8 cellular contexts compared by ENCODE assay signal in the genomic region with DNA sequence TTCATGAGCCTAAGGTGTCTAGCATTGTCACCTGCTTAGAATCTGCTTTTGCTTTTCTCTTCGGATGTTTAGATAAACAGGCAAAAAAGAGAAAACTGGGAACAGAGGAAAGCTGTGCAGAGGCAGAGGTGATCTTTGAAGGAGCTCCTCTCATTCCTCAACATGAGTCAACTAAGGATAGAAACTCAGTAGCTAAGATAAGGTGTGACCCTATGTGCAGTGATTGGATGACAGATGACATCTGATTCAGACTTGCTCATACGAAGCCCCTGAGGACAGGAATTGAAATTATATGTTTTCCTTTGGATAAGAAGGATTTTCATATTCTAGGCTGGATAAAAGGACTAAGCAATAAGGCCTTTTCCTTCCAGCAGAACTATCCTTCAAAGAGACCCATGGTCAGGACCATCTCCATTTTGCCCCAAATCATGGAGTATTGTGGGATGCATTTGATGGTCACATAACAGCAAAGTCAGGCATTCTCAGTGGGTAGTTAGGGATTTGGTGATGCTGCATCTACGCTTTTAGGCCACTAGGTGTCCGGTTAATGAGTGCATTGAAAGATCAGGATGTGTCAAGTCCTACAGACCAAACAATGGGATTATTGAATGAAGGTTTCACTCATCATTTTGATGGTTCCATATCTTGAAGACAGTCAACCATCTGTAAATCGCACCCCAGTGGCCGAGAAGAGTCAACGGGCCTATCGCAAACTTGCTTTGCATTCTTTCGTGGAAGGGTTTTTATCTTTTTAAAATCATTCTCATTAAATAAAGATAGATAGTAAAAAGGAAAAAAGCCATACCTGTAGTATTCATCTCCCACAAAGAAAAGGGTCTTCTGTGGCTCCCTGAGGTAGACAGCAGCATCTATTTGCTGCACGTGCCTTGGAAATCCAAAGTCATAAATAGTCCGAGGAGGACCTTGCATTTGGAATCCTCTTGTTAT. TPM values are rescaled to one million over a fixed set of nuclear protein-coding genes. Genes with fewer than 3 reads are reported as not detected.
A peak's percentile ranks its signal among the peaks of the same experiment; 100 is the strongest.
DNase-seq lines count a peak whose midpoint lies in the region; ATAC-seq, FAIRE-seq and TF ChIP-seq lines count a peak whose summit lies in the region.

No MANE protein-coding gene starts in this region.

- no peak overlapping the region for H3K27ac Mint-ChIP-seq in glutamatergic neuron (ENCODE audit: unreplicated experiment)

- no peaks in the 10 kb centered on the region for H3K9me3 Mint-ChIP-seq in glutamatergic neuron (ENCODE audit: unreplicated experiment)

- H3K4me3 ChIP-seq in BE2C (ENCODE audit: low read depth, low read length) (no peak overlapping the region), coronary artery (no peak overlapping the region)

- H3K36me3 Mint-ChIP-seq in glutamatergic neuron (ENCODE audit: unreplicated experiment): no peaks in the 10 kb centered on the region

- peak; percentile 65 for TF ChIP-seq CTCF in BE2C (IDR thresholded peaks at IDR 0.05; ENCODE audit: low read depth, low read length)
- peak; percentile 80 for TF ChIP-seq CTCF in glutamatergic neuron (IDR thresholded peaks at IDR 0.05; ENCODE audit: partially characterized antibody, unreplicated experiment)
- no peak for TF ChIP-seq CTCF in coronary artery (IDR thresholded peaks at IDR 0.05)

- no peaks in the 10 kb centered on the region for H3K36me3 ChIP-seq in BE2C

- ATAC-seq in HG03432 (IDR thresholded peaks at IDR 0.05; ENCODE audit: unreplicated experiment): no peak

- no peaks in the 10 kb centered on the region for H3K4me1 Mint-ChIP-seq in glutamatergic neuron (ENCODE audit: low read depth, unreplicated experiment)

- no peaks in the 10 kb centered on the region for H3K9me3 ChIP-seq in BE2C

- no peaks in the 10 kb centered on the region for H3K27me3 Mint-ChIP-seq in glutamatergic neuron (ENCODE audit: unreplicated experiment)

- H3K27me3 ChIP-seq in BE2C: no peaks in the 10 kb centered on the region; the same call in 1 of the 2 replicates

- H3K27ac ChIP-seq in coronary artery: no peak overlapping the region

- no peak for DNase-seq in BE2C
- no peak for DNase-seq in GM19239 (ENCODE audit: insufficient read length, low spot score)
- DNase-seq in RPMI7951 (ENCODE audit: low read depth): peak; percentile 65
- no peak for DNase-seq in glutamatergic neuron
- no peak for DNase-seq in stimulated activated CD8-positive, alpha-beta memory T cell treated with anti-CD3 and anti-CD28 coated beads, Interleukin-4, amount 100 ng/mL, for 48 hours
- no peak for DNase-seq in coronary artery (ENCODE audit: low spot score)
- DNase-seq in activated CD4-positive, alpha-beta T cell treated with anti-CD3 and anti-CD28 coated beads for 4 hours: no peak

- no peaks in the 10 kb centered on the region for H3K4me1 ChIP-seq in BE2C

- no peak overlapping the region for H3K4me3 Mint-ChIP-seq in glutamatergic neuron (ENCODE audit: unreplicated experiment)

- peak; percentile 66 for FAIRE-seq in GM19239 (lab: Jason Lieb, UNC)

RNA-seq across cellular contexts. Expression of a gene that starts 32.2 kb away (rescaled TPM):
- polyA plus RNA-seq in BE2C (2012; ENCODE audit: insufficient read depth, insufficient read length, low read depth): not detected
- total RNA-seq in RPMI7951 (2014; rRNA removed; shearing (Covaris generic)): not detected in 2 replicates
- not detected for total RNA-seq in glutamatergic neuron (ENCODE audit: unreplicated experiment)
